In genomic region chr18:41655074-41655473, GRCh38 we compare ENCODE assay signal across 23 cellular contexts.
DNase-seq lines count a peak whose midpoint lies in the region; ATAC-seq and TF ChIP-seq lines count a peak whose summit lies in the region.
"Had no signal": no experiment of that assay in that cellular context is flagged by ENCODE, and none has a peak within 500 bp of the region (broad histone marks: within the 10 kb centered on the region; RNA-seq: fewer than 3 reads in every experiment).

No MANE protein-coding gene starts in this region.

- H3K27me3 Mint-ChIP-seq in stimulated activated naive B cell treated with anti-CD40 and anti-IgM and Interleukin-4, amounts not matched to agents 10 μg/mL and 1 μg/mL and 100 μg/mL, for 72 hours = no peaks in the 10 kb centered on the region
- H3K27me3 Mint-ChIP-seq in endothelial cell (ENCODE audit: unreplicated experiment) = no peaks in the 10 kb centered on the region
- H3K27me3 Mint-ChIP-seq: activated CD4-positive, alpha-beta T cell treated with anti-CD3 and anti-CD28 coated beads for 36 hours; activated naive CD8-positive, alpha-beta T cell treated with anti-CD3 and anti-CD28 coated beads, Interleukin-2, amount 10 ng/mL, durations not matched to agents 7 days and 5 days; CD4-positive, CD25-positive, alpha-beta regulatory T cell; naive B cell had no signal

- no peak overlapping the region for H3K4me3 Mint-ChIP-seq in stimulated activated naive B cell treated with anti-CD40 and anti-IgM and Interleukin-4, amounts not matched to agents 10 μg/mL and 1 μg/mL and 100 μg/mL, for 72 hours
- H3K4me3 Mint-ChIP-seq in endothelial cell (ENCODE audit: unreplicated experiment) = no peak overlapping the region
- H3K4me3 Mint-ChIP-seq: activated CD4-positive, alpha-beta T cell treated with anti-CD3 and anti-CD28 coated beads for 36 hours; activated naive CD8-positive, alpha-beta T cell treated with anti-CD3 and anti-CD28 coated beads, Interleukin-2, amount 10 ng/mL, durations not matched to agents 7 days and 5 days; CD4-positive, CD25-positive, alpha-beta regulatory T cell; naive B cell; T-helper 2 cell treated with Interferon-gamma antibody and Interleukin-4, amounts not matched to agents 5 μg/mL and 100 μg/mL, for 36 hours had no signal

- TF ChIP-seq CTCF in choroid plexus epithelial cell (conservative IDR thresholded peaks at IDR 0.05; ENCODE audit: low read depth, low read length) = no peak
- TF ChIP-seq CTCF in endothelial cell (IDR thresholded peaks at IDR 0.05; ENCODE audit: unreplicated experiment) = no peak

- H3K9me3 Mint-ChIP-seq in stimulated activated naive B cell treated with anti-CD40 and anti-IgM and Interleukin-4, amounts not matched to agents 10 μg/mL and 1 μg/mL and 100 μg/mL, for 72 hours = peaks cover 0 to 3% of the 10 kb centered on the region in 2 donors
- no peaks in the 10 kb centered on the region for H3K9me3 Mint-ChIP-seq in endothelial cell (ENCODE audit: unreplicated experiment)
- H3K9me3 Mint-ChIP-seq: activated naive CD8-positive, alpha-beta T cell treated with anti-CD3 and anti-CD28 coated beads, Interleukin-2, amount 10 ng/mL, durations not matched to agents 7 days and 5 days; T-helper 2 cell treated with Interferon-gamma antibody and Interleukin-4, amounts not matched to agents 5 μg/mL and 100 μg/mL, for 36 hours had no signal

- H3K4me1 Mint-ChIP-seq in stimulated activated naive B cell treated with anti-CD40 and anti-IgM and Interleukin-4, amounts not matched to agents 10 μg/mL and 1 μg/mL and 100 μg/mL, for 72 hours = peaks cover 0 to 1% of the 10 kb centered on the region in 2 donors
- H3K4me1 Mint-ChIP-seq in endothelial cell (ENCODE audit: unreplicated experiment) = peaks cover 9% of the 10 kb centered on the region
- H3K4me1 Mint-ChIP-seq: activated CD4-positive, alpha-beta T cell treated with anti-CD3 and anti-CD28 coated beads for 36 hours; activated naive CD8-positive, alpha-beta T cell treated with anti-CD3 and anti-CD28 coated beads, Interleukin-2, amount 10 ng/mL, durations not matched to agents 7 days and 5 days; CD4-positive, CD25-positive, alpha-beta regulatory T cell; naive B cell had no signal

- no peaks in the 10 kb centered on the region for H3K36me3 Mint-ChIP-seq in stimulated activated naive B cell treated with anti-CD40 and anti-IgM and Interleukin-4, amounts not matched to agents 10 μg/mL and 1 μg/mL and 100 μg/mL, for 72 hours
- H3K36me3 Mint-ChIP-seq in endothelial cell (ENCODE audit: low read depth, unreplicated experiment) = no peaks in the 10 kb centered on the region
- H3K36me3 Mint-ChIP-seq: activated naive CD8-positive, alpha-beta T cell treated with anti-CD3 and anti-CD28 coated beads, Interleukin-2, amount 10 ng/mL, durations not matched to agents 7 days and 5 days; CD4-positive, CD25-positive, alpha-beta regulatory T cell; naive B cell had no signal

- no peak overlapping the region for H3K27ac Mint-ChIP-seq in stimulated activated naive B cell treated with anti-CD40 and anti-IgM and Interleukin-4, amounts not matched to agents 10 μg/mL and 1 μg/mL and 100 μg/mL, for 72 hours
- no peak overlapping the region for H3K27ac Mint-ChIP-seq in endothelial cell (ENCODE audit: unreplicated experiment)
- H3K27ac Mint-ChIP-seq: activated CD4-positive, alpha-beta T cell treated with anti-CD3 and anti-CD28 coated beads for 36 hours; activated naive CD8-positive, alpha-beta T cell treated with anti-CD3 and anti-CD28 coated beads, Interleukin-2, amount 10 ng/mL, durations not matched to agents 7 days and 5 days; CD4-positive, CD25-positive, alpha-beta regulatory T cell; naive B cell; T-helper 2 cell treated with Interferon-gamma antibody and Interleukin-4, amounts not matched to agents 5 μg/mL and 100 μg/mL, for 36 hours had no signal

- ATAC-seq in stimulated activated naive B cell treated with anti-CD40 and anti-IgM and Interleukin-4, amounts not matched to agents 10 μg/mL and 1 μg/mL and 100 μg/mL, for 72 hours (replicated peaks) = peak; percentile 55 to 80
- no peak for ATAC-seq in GM19452 (IDR thresholded peaks at IDR 0.05; ENCODE audit: unreplicated experiment)
- no peak for ATAC-seq in HG03342 (IDR thresholded peaks at IDR 0.05; ENCODE audit: unreplicated experiment)
- ATAC-seq: activated CD4-positive, alpha-beta T cell treated with anti-CD3 and anti-CD28 coated beads for 36 hours; left ventricle myocardium superior; psoas muscle; stimulated activated naive CD8-positive, alpha-beta T cell treated with anti-CD3 and anti-CD28 coated beads, Interleukin-15, Interleukin-2, amounts not matched to agents 100 U/mL and 50 U/mL, for 24 hours had no signal

- H3K4me3 ChIP-seq in choroid plexus epithelial cell (ENCODE audit: low read depth, low read length) = no peak overlapping the region
- H3K4me3 ChIP-seq: psoas muscle had no signal

- peak; percentile 9 for DNase-seq in SIG-M5 treated with dmso at 0.1 percent for 504 hours (lab: John Stamatoyannopoulos, UW; ENCODE audit: unreplicated experiment)
- DNase-seq in SIG-M5 (lab: John Stamatoyannopoulos, UW) = no peak
- DNase-seq in NCI-H748 treated with DMSO at 0.1 percent for 48 hours (lab: John Stamatoyannopoulos, UW) = peak; percentile 88
- DNase-seq in choroid plexus epithelial cell (ENCODE audit: low read depth) = peak; percentile 58
- DNase-seq in stimulated activated naive B cell treated with anti-CD40 and anti-IgM and Interleukin-4, amounts not matched to agents 10 μg/mL and 1 μg/mL and 100 μg/mL, for 72 hours = no peak
- no peak for DNase-seq in endothelial cell (ENCODE audit: low spot score)
- DNase-seq: activated CD4-positive, alpha-beta T cell treated with anti-CD3 and anti-CD28 coated beads for 36 hours; activated CD8-positive, alpha-beta memory T cell treated with anti-CD3 and anti-CD28 coated beads for 24 hours; activated effector memory CD4-positive, alpha-beta T cell treated with anti-CD3 and anti-CD28 coated beads, Interleukin-2, amount 50 U/mL, for 16 hours; activated naive CD8-positive, alpha-beta T cell treated with anti-CD3 and anti-CD28 coated beads, Interleukin-2, amount 10 ng/mL, durations not matched to agents 7 days and 5 days; CD4-positive, CD25-positive, alpha-beta regulatory T cell; IMR-90; left ventricle myocardium superior; naive B cell; NCI-H1105 treated with DMSO at 0.1 percent for 48 hours; NCI-H2081 treated with DMSO at 0.1 percent for 48 hours; NCI-H446 treated with DMSO at 0.1 percent for 48 hours; nucleus accumbens; psoas muscle; stimulated activated naive CD8-positive, alpha-beta T cell treated with anti-CD3 and anti-CD28 coated beads, Interleukin-15, Interleukin-2, amounts not matched to agents 100 U/mL and 50 U/mL, for 24 hours had no signal

Comparison
In these comparisons a context has a peak if more than half of its experiments do, and no peak if none do; other contexts are left out.
1. DNase-seq: peak in SIG-M5 treated with dmso at 0.1 percent for 504 hours (single experiment), NCI-H748 treated with DMSO at 0.1 percent for 48 hours (single experiment) and choroid plexus epithelial cell (single experiment); none in SIG-M5 (single experiment), stimulated activated naive B cell treated with anti-CD40 and anti-IgM and Interleukin-4, amounts not matched to agents 10 μg/mL and 1 μg/mL and 100 μg/mL, for 72 hours (single experiment) and endothelial cell (single experiment).
2. ATAC-seq: peak in stimulated activated naive B cell treated with anti-CD40 and anti-IgM and Interleukin-4, amounts not matched to agents 10 μg/mL and 1 μg/mL and 100 μg/mL, for 72 hours (2 of 2); none in GM19452 (single experiment) and HG03342 (single experiment).